Comparison of ENCODE assay signal across 1 cellular context in the genomic region with DNA sequence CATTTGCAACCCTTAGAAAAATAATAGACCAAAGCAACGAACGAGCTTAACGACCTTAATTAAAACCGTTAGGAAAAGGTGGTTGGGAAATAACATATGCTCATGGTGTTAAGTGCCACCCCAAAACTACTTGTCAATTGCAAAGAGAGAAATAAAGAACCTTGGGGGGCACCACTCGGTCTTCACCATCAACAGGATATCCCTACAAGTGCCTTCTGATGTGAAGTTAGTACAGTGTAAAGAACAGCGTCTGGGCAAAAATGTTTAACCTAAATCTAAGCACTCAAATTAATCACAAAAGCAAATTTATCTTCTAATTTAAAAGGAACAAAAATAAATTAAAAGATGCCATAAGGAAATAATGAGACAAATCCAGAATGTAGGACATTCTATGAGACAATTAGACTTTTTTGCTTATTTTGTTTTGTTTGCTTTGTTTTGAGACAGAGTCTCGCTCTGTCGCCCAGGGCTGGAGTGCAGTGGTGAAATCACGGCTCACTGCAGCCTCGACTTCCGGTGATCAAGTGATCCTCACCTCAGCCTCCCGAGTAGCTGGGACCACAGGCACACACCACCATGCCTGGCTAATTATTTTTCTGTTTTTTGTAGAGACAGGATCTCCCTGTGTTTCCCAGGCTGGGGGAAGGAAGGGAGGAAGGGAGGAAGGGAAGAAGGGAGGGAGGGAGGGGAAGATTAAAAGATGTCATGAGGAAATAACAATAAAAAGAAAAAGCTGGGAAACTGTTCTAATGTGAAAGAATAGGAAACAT.
A peak's percentile ranks its signal among the peaks of the same experiment; 100 is the strongest.
TF ChIP-seq lines count a peak whose summit lies in the region.

No MANE protein-coding gene starts in this region.

TF ChIP-seq in HepG2, 621 proteins besides CTCF, POLR2A, EP300 and RAD21 (continues in another document):
- no peak for TF ChIP-seq ATF7 (IDR thresholded peaks at IDR 0.05)
- TF ChIP-seq ATF7 (CRISPR knock-in tag; IDR thresholded peaks at IDR 0.05) = no peak
- TF ChIP-seq, protein P1, sequence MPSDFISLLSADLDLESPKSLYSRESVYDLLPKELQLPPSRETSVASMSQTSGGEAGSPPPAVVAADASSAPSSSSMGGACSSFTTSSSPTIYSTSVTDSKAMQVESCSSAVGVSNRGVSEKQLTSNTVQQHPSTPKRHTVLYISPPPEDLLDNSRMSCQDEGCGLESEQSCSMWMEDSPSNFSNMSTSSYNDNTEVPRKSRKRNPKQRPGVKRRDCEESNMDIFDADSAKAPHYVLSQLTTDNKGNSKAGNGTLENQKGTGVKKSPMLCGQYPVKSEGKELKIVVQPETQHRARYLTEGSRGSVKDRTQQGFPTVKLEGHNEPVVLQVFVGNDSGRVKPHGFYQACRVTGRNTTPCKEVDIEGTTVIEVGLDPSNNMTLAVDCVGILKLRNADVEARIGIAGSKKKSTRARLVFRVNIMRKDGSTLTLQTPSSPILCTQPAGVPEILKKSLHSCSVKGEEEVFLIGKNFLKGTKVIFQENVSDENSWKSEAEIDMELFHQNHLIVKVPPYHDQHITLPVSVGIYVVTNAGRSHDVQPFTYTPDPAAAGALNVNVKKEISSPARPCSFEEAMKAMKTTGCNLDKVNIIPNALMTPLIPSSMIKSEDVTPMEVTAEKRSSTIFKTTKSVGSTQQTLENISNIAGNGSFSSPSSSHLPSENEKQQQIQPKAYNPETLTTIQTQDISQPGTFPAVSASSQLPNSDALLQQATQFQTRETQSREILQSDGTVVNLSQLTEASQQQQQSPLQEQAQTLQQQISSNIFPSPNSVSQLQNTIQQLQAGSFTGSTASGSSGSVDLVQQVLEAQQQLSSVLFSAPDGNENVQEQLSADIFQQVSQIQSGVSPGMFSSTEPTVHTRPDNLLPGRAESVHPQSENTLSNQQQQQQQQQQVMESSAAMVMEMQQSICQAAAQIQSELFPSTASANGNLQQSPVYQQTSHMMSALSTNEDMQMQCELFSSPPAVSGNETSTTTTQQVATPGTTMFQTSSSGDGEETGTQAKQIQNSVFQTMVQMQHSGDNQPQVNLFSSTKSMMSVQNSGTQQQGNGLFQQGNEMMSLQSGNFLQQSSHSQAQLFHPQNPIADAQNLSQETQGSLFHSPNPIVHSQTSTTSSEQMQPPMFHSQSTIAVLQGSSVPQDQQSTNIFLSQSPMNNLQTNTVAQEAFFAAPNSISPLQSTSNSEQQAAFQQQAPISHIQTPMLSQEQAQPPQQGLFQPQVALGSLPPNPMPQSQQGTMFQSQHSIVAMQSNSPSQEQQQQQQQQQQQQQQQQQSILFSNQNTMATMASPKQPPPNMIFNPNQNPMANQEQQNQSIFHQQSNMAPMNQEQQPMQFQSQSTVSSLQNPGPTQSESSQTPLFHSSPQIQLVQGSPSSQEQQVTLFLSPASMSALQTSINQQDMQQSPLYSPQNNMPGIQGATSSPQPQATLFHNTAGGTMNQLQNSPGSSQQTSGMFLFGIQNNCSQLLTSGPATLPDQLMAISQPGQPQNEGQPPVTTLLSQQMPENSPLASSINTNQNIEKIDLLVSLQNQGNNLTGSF (CRISPR knock-in tag; IDR thresholded peaks at IDR 0.05) = no peak
- TF ChIP-seq ZSCAN22 (CRISPR knock-in tag; IDR thresholded peaks at IDR 0.05) = no peak
- TF ChIP-seq MTA3 (CRISPR knock-in tag; IDR thresholded peaks at IDR 0.05) = no peak
- TF ChIP-seq ZNF747 (CRISPR knock-in tag; IDR thresholded peaks at IDR 0.05; ENCODE audit: borderline replicate concordance) = no peak
- no peak for TF ChIP-seq ZNF564 (CRISPR knock-in tag; IDR thresholded peaks at IDR 0.05)
- peak; percentile 4; the same call in 1 of the 2 replicates for TF ChIP-seq NCOA2 (CRISPR knock-in tag; IDR thresholded peaks at IDR 0.05)
- 0 out of 2 replicates have a peak, but pooled peaks have one; percentile 16 for TF ChIP-seq BHLHE40 (IDR thresholded peaks at IDR 0.05; ENCODE audit: low read length)
- peak; percentile 86 for TF ChIP-seq GABPB1 (CRISPR knock-in tag; IDR thresholded peaks at IDR 0.05)
- peak; percentile 49; the same call in 1 of the 2 replicates for TF ChIP-seq ZNF790 (CRISPR knock-in tag; IDR thresholded peaks at IDR 0.05; ENCODE audit: borderline replicate concordance)
- TF ChIP-seq MAZ (IDR thresholded peaks at IDR 0.05; ENCODE audit: borderline replicate concordance, low read depth, low read length) = no peak
- TF ChIP-seq MAZ (CRISPR knock-in tag; IDR thresholded peaks at IDR 0.05; ENCODE audit: low read depth) = 0 out of 2 replicates have a peak, but pooled peaks have one; percentile 14
- TF ChIP-seq MED8 (CRISPR knock-in tag; IDR thresholded peaks at IDR 0.05; ENCODE audit: insufficient replicate concordance) = no peak
- peak; percentile 27; the same call in 1 of the 2 replicates for TF ChIP-seq NR2C2 (CRISPR knock-in tag; IDR thresholded peaks at IDR 0.05; ENCODE audit: borderline replicate concordance)
- peak; percentile 36 for TF ChIP-seq HNRNPK (IDR thresholded peaks at IDR 0.05; ENCODE audit: low read depth, low read length, poor library complexity, severe bottlenecking)
- peak; percentile 22; the same call in 1 of the 2 replicates for TF ChIP-seq KDM5B (CRISPR knock-in tag; IDR thresholded peaks at IDR 0.05; ENCODE audit: borderline replicate concordance)
- TF ChIP-seq ZNF782 (CRISPR knock-in tag; IDR thresholded peaks at IDR 0.05; ENCODE audit: borderline replicate concordance) = no peak
- TF ChIP-seq ZNF616 (CRISPR knock-in tag; IDR thresholded peaks at IDR 0.05; ENCODE audit: low read depth) = no peak
- TF ChIP-seq, protein P2, sequence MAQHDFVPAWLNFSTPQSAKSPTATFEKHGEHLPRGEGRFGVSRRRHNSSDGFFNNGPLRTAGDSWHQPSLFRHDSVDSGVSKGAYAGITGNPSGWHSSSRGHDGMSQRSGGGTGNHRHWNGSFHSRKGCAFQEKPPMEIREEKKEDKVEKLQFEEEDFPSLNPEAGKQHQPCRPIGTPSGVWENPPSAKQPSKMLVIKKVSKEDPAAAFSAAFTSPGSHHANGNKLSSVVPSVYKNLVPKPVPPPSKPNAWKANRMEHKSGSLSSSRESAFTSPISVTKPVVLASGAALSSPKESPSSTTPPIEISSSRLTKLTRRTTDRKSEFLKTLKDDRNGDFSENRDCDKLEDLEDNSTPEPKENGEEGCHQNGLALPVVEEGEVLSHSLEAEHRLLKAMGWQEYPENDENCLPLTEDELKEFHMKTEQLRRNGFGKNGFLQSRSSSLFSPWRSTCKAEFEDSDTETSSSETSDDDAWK (CRISPR knock-in tag; IDR thresholded peaks at IDR 0.05) = no peak
- no peak for TF ChIP-seq ZNF879 (CRISPR knock-in tag; IDR thresholded peaks at IDR 0.05)
- 0 out of 2 replicates have a peak, but pooled peaks have one; percentile 36 for TF ChIP-seq ZNF12 (CRISPR knock-in tag; IDR thresholded peaks at IDR 0.05)
- peak; percentile 67; the same call in 1 of the 2 replicates for TF ChIP-seq ZMYM3 (CRISPR knock-in tag; IDR thresholded peaks at IDR 0.05)
- TF ChIP-seq ZNF460 (CRISPR knock-in tag; IDR thresholded peaks at IDR 0.05; ENCODE audit: borderline replicate concordance) = peak; percentile 98
- TF ChIP-seq ZNF10 (CRISPR knock-in tag; IDR thresholded peaks at IDR 0.05; ENCODE audit: borderline replicate concordance, low read depth) = no peak
- no peak for TF ChIP-seq ZNF891 (CRISPR knock-in tag; IDR thresholded peaks at IDR 0.05)
- TF ChIP-seq, protein P3, sequence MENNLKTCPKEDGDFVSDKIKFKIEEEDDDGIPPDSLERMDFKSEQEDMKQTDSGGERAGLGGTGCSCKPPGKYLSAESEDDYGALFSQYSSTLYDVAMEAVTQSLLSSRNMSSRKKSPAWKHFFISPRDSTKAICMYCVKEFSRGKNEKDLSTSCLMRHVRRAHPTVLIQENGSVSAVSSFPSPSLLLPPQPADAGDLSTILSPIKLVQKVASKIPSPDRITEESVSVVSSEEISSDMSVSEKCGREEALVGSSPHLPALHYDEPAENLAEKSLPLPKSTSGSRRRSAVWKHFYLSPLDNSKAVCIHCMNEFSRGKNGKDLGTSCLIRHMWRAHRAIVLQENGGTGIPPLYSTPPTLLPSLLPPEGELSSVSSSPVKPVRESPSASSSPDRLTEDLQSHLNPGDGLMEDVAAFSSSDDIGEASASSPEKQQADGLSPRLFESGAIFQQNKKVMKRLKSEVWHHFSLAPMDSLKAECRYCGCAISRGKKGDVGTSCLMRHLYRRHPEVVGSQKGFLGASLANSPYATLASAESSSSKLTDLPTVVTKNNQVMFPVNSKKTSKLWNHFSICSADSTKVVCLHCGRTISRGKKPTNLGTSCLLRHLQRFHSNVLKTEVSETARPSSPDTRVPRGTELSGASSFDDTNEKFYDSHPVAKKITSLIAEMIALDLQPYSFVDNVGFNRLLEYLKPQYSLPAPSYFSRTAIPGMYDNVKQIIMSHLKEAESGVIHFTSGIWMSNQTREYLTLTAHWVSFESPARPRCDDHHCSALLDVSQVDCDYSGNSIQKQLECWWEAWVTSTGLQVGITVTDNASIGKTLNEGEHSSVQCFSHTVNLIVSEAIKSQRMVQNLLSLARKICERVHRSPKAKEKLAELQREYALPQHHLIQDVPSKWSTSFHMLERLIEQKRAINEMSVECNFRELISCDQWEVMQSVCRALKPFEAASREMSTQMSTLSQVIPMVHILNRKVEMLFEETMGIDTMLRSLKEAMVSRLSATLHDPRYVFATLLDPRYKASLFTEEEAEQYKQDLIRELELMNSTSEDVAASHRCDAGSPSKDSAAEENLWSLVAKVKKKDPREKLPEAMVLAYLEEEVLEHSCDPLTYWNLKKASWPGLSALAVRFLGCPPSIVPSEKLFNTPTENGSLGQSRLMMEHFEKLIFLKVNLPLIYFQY (CRISPR knock-in tag; IDR thresholded peaks at IDR 0.05; ENCODE audit: borderline replicate concordance) = no peak
- TF ChIP-seq SOX13 (IDR thresholded peaks at IDR 0.05) = no peak
- TF ChIP-seq SOX13 (CRISPR knock-in tag; conservative IDR thresholded peaks at IDR 0.05 in 1 of 2, IDR thresholded peaks at IDR 0.05 in 1 of 2) = 0 out of 4 replicates have a peak, but pooled peaks of 1 of the 2 experiments have one; percentile 7
- peak; percentile 63 for TF ChIP-seq ZNF263 (CRISPR knock-in tag; IDR thresholded peaks at IDR 0.05)
- 0 out of 2 replicates have a peak, but pooled peaks have one; percentile 15 for TF ChIP-seq HOXD1 (CRISPR knock-in tag; IDR thresholded peaks at IDR 0.05)
- TF ChIP-seq ESRRA (CRISPR knock-in tag; IDR thresholded peaks at IDR 0.05; ENCODE audit: low read depth) = no peak
- TF ChIP-seq, protein P4, sequence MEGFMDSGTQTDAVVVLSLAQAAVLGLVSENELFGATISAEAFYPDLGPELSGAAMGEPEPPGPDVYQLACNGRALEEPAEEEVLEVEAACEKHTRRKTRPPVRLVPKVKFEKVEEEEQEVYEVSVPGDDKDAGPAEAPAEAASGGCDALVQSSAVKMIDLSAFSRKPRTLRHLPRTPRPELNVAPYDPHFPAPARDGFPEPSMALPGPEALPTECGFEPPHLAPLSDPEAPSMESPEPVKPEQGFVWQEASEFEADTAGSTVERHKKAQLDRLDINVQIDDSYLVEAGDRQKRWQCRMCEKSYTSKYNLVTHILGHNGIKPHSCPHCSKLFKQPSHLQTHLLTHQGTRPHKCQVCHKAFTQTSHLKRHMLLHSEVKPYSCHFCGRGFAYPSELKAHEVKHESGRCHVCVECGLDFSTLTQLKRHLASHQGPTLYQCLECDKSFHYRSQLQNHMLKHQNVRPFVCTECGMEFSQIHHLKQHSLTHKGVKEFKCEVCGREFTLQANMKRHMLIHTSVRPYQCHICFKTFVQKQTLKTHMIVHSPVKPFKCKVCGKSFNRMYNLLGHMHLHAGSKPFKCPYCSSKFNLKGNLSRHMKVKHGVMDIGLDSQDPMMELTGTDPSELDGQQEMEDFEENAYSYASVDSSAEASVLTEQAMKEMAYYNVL (CRISPR knock-in tag; IDR thresholded peaks at IDR 0.05; ENCODE audit: borderline replicate concordance) = peak; percentile 51; the same call in 1 of the 2 replicates
- TF ChIP-seq GATAD2A (CRISPR knock-in tag; IDR thresholded peaks at IDR 0.05) = peak; percentile 72
- TF ChIP-seq GFI1 (CRISPR knock-in tag; IDR thresholded peaks at IDR 0.05; ENCODE audit: borderline replicate concordance) = peak; percentile 92
- 0 out of 2 replicates have a peak, but pooled peaks have one; percentile 45 for TF ChIP-seq RFXAP (CRISPR knock-in tag; IDR thresholded peaks at IDR 0.05; ENCODE audit: borderline replicate concordance)
- TF ChIP-seq, protein P5, sequence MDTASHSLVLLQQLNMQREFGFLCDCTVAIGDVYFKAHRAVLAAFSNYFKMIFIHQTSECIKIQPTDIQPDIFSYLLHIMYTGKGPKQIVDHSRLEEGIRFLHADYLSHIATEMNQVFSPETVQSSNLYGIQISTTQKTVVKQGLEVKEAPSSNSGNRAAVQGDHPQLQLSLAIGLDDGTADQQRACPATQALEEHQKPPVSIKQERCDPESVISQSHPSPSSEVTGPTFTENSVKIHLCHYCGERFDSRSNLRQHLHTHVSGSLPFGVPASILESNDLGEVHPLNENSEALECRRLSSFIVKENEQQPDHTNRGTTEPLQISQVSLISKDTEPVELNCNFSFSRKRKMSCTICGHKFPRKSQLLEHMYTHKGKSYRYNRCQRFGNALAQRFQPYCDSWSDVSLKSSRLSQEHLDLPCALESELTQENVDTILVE (CRISPR knock-in tag; IDR thresholded peaks at IDR 0.05) = no peak
- TF ChIP-seq ZNF569 (CRISPR knock-in tag; IDR thresholded peaks at IDR 0.05; ENCODE audit: borderline replicate concordance) = no peak
- TF ChIP-seq MED1 (CRISPR knock-in tag; IDR thresholded peaks at IDR 0.05) = 0 out of 2 replicates have a peak, but pooled peaks have one; percentile 16
- TF ChIP-seq, protein P6, sequence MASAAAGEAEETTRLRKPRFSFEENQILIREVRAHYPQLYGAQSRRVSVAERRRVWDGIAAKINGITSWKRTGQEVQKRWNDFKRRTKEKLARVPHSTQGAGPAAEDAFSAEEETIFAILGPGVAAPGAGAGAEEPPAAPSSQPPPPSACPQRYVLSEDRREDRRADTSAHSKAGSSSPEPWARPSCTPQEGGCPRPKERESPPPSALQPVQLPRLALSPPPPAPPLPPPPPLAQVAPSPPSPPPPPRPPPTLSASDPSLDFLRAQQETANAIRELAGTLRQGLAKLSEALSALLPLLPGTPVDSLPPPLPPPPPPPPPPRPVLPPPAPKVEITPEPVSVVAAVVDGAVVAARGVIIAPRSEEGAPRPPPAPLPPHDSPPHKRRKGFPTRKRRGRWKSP (CRISPR knock-in tag; IDR thresholded peaks at IDR 0.05) = no peak
- peak; percentile 42; the same call in 1 of the 2 replicates for TF ChIP-seq ZNF709 (CRISPR knock-in tag; IDR thresholded peaks at IDR 0.05)
- TF ChIP-seq YEATS4 (CRISPR knock-in tag; IDR thresholded peaks at IDR 0.05; ENCODE audit: borderline replicate concordance) = peak; percentile 37; the same call in 1 of the 2 replicates
- TF ChIP-seq ZFP90 (CRISPR knock-in tag; IDR thresholded peaks at IDR 0.05; ENCODE audit: borderline replicate concordance) = 0 out of 2 replicates have a peak, but pooled peaks have one; percentile 53
- TF ChIP-seq CEBPG (CRISPR knock-in tag; IDR thresholded peaks at IDR 0.05) = peak; percentile 61
- no peak for TF ChIP-seq ZNF775 (CRISPR knock-in tag; IDR thresholded peaks at IDR 0.05; ENCODE audit: borderline replicate concordance)
- no peak for TF ChIP-seq PLRG1 (conservative IDR thresholded peaks at IDR 0.05)
- peak; percentile 96 for TF ChIP-seq ZBTB3 (CRISPR knock-in tag; IDR thresholded peaks at IDR 0.05; ENCODE audit: borderline replicate concordance, low read depth)
- TF ChIP-seq, protein P7, sequence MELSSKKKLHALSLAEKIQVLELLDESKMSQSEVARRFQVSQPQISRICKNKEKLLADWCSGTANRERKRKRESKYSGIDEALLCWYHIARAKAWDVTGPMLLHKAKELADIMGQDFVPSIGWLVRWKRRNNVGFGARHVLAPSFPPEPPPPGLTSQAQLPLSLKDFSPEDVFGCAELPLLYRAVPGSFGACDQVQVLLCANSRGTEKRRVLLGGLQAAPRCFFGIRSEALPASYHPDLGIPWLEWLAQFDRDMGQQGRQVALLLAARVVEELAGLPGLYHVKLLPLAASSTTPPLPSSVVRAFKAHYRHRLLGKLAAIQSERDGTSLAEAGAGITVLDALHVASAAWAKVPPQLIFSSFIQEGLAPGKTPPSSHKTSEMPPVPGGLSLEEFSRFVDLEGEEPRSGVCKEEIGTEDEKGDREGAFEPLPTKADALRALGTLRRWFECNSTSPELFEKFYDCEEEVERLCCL (CRISPR knock-in tag; IDR thresholded peaks at IDR 0.05; ENCODE audit: borderline replicate concordance) = no peak
